8 cellular contexts compared by ENCODE assay signal in genomic region chr20:34364013-34364382, GRCh38. TPM values are rescaled to one million over a fixed set of nuclear protein-coding genes. Genes with fewer than 3 reads are reported as not detected.
DNase-seq lines count a peak whose midpoint lies in the region; ATAC-seq, FAIRE-seq and TF ChIP-seq lines count a peak whose summit lies in the region.

No MANE protein-coding gene starts in this region.

- peak in 1 of 3 donors; percentile 21 for DNase-seq in CD4-positive, CD25-positive, alpha-beta regulatory T cell
- DNase-seq in GM12878 (ENCODE audit: low read depth, low spot score) (no peak), suprapubic skin (ENCODE audit: low spot score in 2 of 2) (no peak), GM03348 (ENCODE audit: low spot score) (no peak)

- peaks cover 14 to 61% (median 41%) of the 10 kb centered on the region in 4 donors for H3K4me1 Mint-ChIP-seq in CD4-positive, CD25-positive, alpha-beta regulatory T cell

- no peaks in the 10 kb centered on the region for H3K9me3 Mint-ChIP-seq in CD4-positive, CD25-positive, alpha-beta regulatory T cell

- ATAC-seq in CD4-positive, CD25-positive, alpha-beta regulatory T cell (ENCODE audit: low read depth in 2 of 2), result no peak
- no peak for ATAC-seq in GM12878
- no peak for ATAC-seq in GM19035 (IDR thresholded peaks at IDR 0.05; ENCODE audit: unreplicated experiment)
- ATAC-seq in HG02885 (IDR thresholded peaks at IDR 0.05; ENCODE audit: poor library complexity, unreplicated experiment), result no peak

- H3K27me3 ChIP-seq in CD4-positive, CD25-positive, alpha-beta regulatory T cell (ENCODE audit: control insufficient read depth, insufficient read depth, low read length), result no peaks in the 10 kb centered on the region
- H3K27me3 ChIP-seq in Loucy (ENCODE audit: insufficient read depth, low read length, poor library complexity, severe bottlenecking), result no peaks in the 10 kb centered on the region
- no peaks in the 10 kb centered on the region for H3K27me3 ChIP-seq in GM12878 (replicated peaks in 1 of 2; ENCODE audit: control insufficient read depth in 2 of 2, insufficient read depth in 2 of 2, low read length in 1 of 2)
- no peaks in the 10 kb centered on the region for H3K27me3 ChIP-seq in layer of hippocampus (ENCODE audit: control insufficient read depth, insufficient read depth, low read length)
- no peaks in the 10 kb centered on the region for H3K27me3 ChIP-seq in suprapubic skin

- H3K9ac ChIP-seq in Loucy (ENCODE audit: low read depth, low read length, poor library complexity, severe bottlenecking) (peak overlapping the region; percentile 93), GM12878 (ENCODE audit: control insufficient read depth, insufficient read depth, low read length) (peak overlapping the region; percentile 74)

- in situ Hi-C loops in GM12878 (cut with MboI), result no loop called here

- BruUV-seq in GM12878 (replicated peaks; lab: Mats Ljungman, UMichigan), result no TSS peak

- no peaks in the 10 kb centered on the region for H3K9me3 ChIP-seq in CD4-positive, CD25-positive, alpha-beta regulatory T cell (ENCODE audit: control insufficient read depth in 2 of 2, low read length in 2 of 2)
- H3K9me3 ChIP-seq in Loucy (ENCODE audit: insufficient read depth, low read depth, low read length) (no peaks in the 10 kb centered on the region), GM12878 (replicated peaks; ENCODE audit: control insufficient read depth, insufficient read depth, low read length) (no peaks in the 10 kb centered on the region), suprapubic skin (no peaks in the 10 kb centered on the region)

- TF ChIP-seq POLR2A in GM12878 (IDR thresholded peaks at IDR 0.05; ENCODE audit: low read depth, low read length), result no peak
- TF ChIP-seq POLR2A in suprapubic skin (IDR thresholded peaks at IDR 0.05), result no peak

- TF ChIP-seq EP300 in GM12878 (IDR thresholded peaks at IDR 0.05; ENCODE audit: borderline replicate concordance in 1 of 2, control insufficient read depth in 1 of 2, low read depth in 2 of 2, low read length in 2 of 2), result no peak
- no peak for TF ChIP-seq EP300 in suprapubic skin (IDR thresholded peaks at IDR 0.05)

- WGBS in GM12878 (ENCODE audit: insufficient coverage, insufficient replicate concordance, low lambda C conversion rate, missing lambda C conversion rate), result 68% methylated on average over 12 of the region's 12 CpGs
- WGBS in suprapubic skin, result 2% methylated on average over 12 of the region's 12 CpGs

- H3K79me2 ChIP-seq in Loucy (ENCODE audit: insufficient read depth, low read length), result peaks cover 59% of the 10 kb centered on the region
- peaks cover 42% of the 10 kb centered on the region for H3K79me2 ChIP-seq in GM12878 (ENCODE audit: control insufficient read depth, insufficient read depth, low read length)

- peak overlapping the region; percentile 82 for H3K4me2 ChIP-seq in Loucy (ENCODE audit: low read depth, low read length, poor library complexity, severe bottlenecking)
- peak overlapping the region; percentile 85 for H3K4me2 ChIP-seq in GM12878 (ENCODE audit: control insufficient read depth, insufficient read depth)

- SMC1A ChIA-PET in GM12878 (lab: Charles Lee; ENCODE audit: uncharacterized antibody, unreplicated experiment), result interaction anchor here (0.6 kb wide), 1 partner anchor 339 kb away, joined by 3 read pairs; no protein-coding TSS in a partner anchor

- POLR2A ChIA-PET in GM12878 (lab: Charles Lee), result interaction anchor here (0.7 to 3.7 kb wide), 5 partner anchors 13 to 280 kb away, joined by 3 to 30 read pairs (median 4); no protein-coding TSS in a partner anchor

- H3K4me1 ChIP-seq in CD4-positive, CD25-positive, alpha-beta regulatory T cell (ENCODE audit: control insufficient read depth, insufficient read depth, low read length, poor library complexity, severe bottlenecking), result peaks cover 43% of the 10 kb centered on the region
- H3K4me1 ChIP-seq in Loucy (ENCODE audit: insufficient read depth, low read length, poor library complexity, severe bottlenecking) (peaks cover 44% of the 10 kb centered on the region), GM12878 (ENCODE audit: control insufficient read depth, insufficient read depth, low read length) (peaks cover 20% of the 10 kb centered on the region), suprapubic skin (peaks cover 39% of the 10 kb centered on the region)

- peak overlapping the region; percentile 80 for H3K27ac ChIP-seq in CD4-positive, CD25-positive, alpha-beta regulatory T cell (ENCODE audit: insufficient read depth, low read length, poor library complexity, severe bottlenecking)
- H3K27ac ChIP-seq in GM12878 (ENCODE audit: control insufficient read depth, insufficient read depth), result peak overlapping the region; percentile 70
- H3K27ac ChIP-seq in layer of hippocampus (ENCODE audit: low read depth, low read length), result peak overlapping the region; percentile 83
- H3K27ac ChIP-seq in suprapubic skin, result peak overlapping the region; percentile 95

- H3K36me3 ChIP-seq in CD4-positive, CD25-positive, alpha-beta regulatory T cell (ENCODE audit: control insufficient read depth, insufficient read depth, low read length), result no peaks in the 10 kb centered on the region
- no peaks in the 10 kb centered on the region for H3K36me3 ChIP-seq in Loucy (ENCODE audit: insufficient read depth, low read length)
- no peaks in the 10 kb centered on the region for H3K36me3 ChIP-seq in GM12878 (ENCODE audit: control insufficient read depth in 2 of 2, insufficient read depth in 2 of 2, low read length in 1 of 2)
- no peaks in the 10 kb centered on the region for H3K36me3 ChIP-seq in suprapubic skin

- no peaks in the 10 kb centered on the region for H3K27me3 Mint-ChIP-seq in CD4-positive, CD25-positive, alpha-beta regulatory T cell

- FAIRE-seq in GM12878 (lab: Jason Lieb, UNC), result no peak

- peaks cover 9% of the 10 kb centered on the region for H3K36me3 Mint-ChIP-seq in CD4-positive, CD25-positive, alpha-beta regulatory T cell

- no peaks in the 10 kb centered on the region for H3K9me2 ChIP-seq in Loucy (replicated peaks; ENCODE audit: low read depth, low read length)

- peak overlapping the region; percentile 85 for H3K4me3 ChIP-seq in CD4-positive, CD25-positive, alpha-beta regulatory T cell (ENCODE audit: low read depth, low read length)
- H3K4me3 ChIP-seq in Loucy (ENCODE audit: low read length, poor library complexity, severe bottlenecking) (peak overlapping the region; percentile 94), GM12878 (peak overlapping the region; percentile 99), suprapubic skin (peak overlapping the region; percentile 96)

- H3K27ac Mint-ChIP-seq in CD4-positive, CD25-positive, alpha-beta regulatory T cell, result peak overlapping the region; percentile 20 to 99 (median 81)

- no peaks in the 10 kb centered on the region for H3F3A ChIP-seq in Loucy (ENCODE audit: low read depth)

- TF ChIP-seq CTCF in Loucy (conservative IDR thresholded peaks at IDR 0.05; ENCODE audit: low read length), result no peak
- TF ChIP-seq CTCF in GM12878 (IDR thresholded peaks at IDR 0.05 in 2 of 3, conservative IDR thresholded peaks at IDR 0.05 in 1 of 3; ENCODE audit: control insufficient read depth in 2 of 3, extremely low read depth in 1 of 3, insufficient read depth in 1 of 3, low read depth in 3 of 3, low read length in 3 of 3), result no peak
- TF ChIP-seq CTCF in suprapubic skin (IDR thresholded peaks at IDR 0.05), result no peak

- TF ChIP-seq RAD21 in GM12878 (IDR thresholded peaks at IDR 0.05; ENCODE audit: insufficient read depth, low read depth, low read length), result no peak

- CTCF ChIA-PET in GM12878 (lab: Yijun Ruan, JAX), result interaction anchor here (1.9 to 3.2 kb wide), 3 partner anchors 27 to 151 kb away, joined by 4 to 24 read pairs (median 15); no protein-coding TSS in a partner anchor

- H3K4me3 Mint-ChIP-seq in CD4-positive, CD25-positive, alpha-beta regulatory T cell, result peak overlapping the region; percentile 88 to 97 (median 92)

- RAD21 ChIA-PET in GM12878 (lab: Charles Lee; ENCODE audit: unreplicated experiment), result interaction anchor here (0.7 to 1.9 kb wide), 5 partner anchors 26 to 152 kb away, joined by 3 to 21 read pairs (median 11); partner anchors contain the start of gene DYNLRB1

- intact Hi-C loops in GM12878 (cut with micrococcal nuclease; ENCODE audit: unreplicated experiment), result no loop called here

- peak overlapping the region; percentile 99; the same call in 1 of the 2 replicates for H2AFZ ChIP-seq in Loucy (ENCODE audit: low read length)
- H2AFZ ChIP-seq in GM12878 (ENCODE audit: control insufficient read depth, low read depth, low read length), result no peak overlapping the region

- H4K20me1 ChIP-seq in Loucy (ENCODE audit: insufficient read depth, low read length, poor library complexity, severe bottlenecking) (peaks cover 48% of the 10 kb centered on the region), GM12878 (ENCODE audit: control insufficient read depth, insufficient read depth) (no peaks in the 10 kb centered on the region)

TF ChIP-seq in GM12878, 131 proteins besides CTCF, POLR2A, EP300 and RAD21:
- TF ChIP-seq CREB1 (IDR thresholded peaks at IDR 0.05; ENCODE audit: low read depth) (peak; percentile 41; the same call in 1 of the 2 replicates), CREM (IDR thresholded peaks at IDR 0.05; ENCODE audit: low read depth) (peak; percentile 45; the same call in 1 of the 2 replicates), ZNF217 (IDR thresholded peaks at IDR 0.05) (no peak)

RNA-seq across cellular contexts. Expression of gene ITCH, which starts 0.9 kb away (rescaled TPM):
- 58.1 TPM for total RNA-seq in CD4-positive, CD25-positive, alpha-beta regulatory T cell
- polyA plus RNA-seq in CD4-positive, CD25-positive, alpha-beta regulatory T cell, result 10 to 100 TPM; 12.4 to 26.8 (median 14.7) TPM
- total RNA-seq in GM12878 (2013; cell fraction: nucleolus; rRNA removed), result 80.0 and 100 TPM in 2 replicates
- total RNA-seq in GM12878 (2014; rRNA removed) (27.0 and 31.6 TPM in 2 replicates), GM12878 (2014; rRNA removed; fragmentation: Illumina TruSeq; extraction: Trizol) (42.7 and 46.1 TPM in 2 replicates), GM12878 (2021) (35.1 and 35.7 TPM in 2 replicates), suprapubic skin (10 to 100 TPM; 37.4 to 48.4 (median 43.4) TPM)
- 10.0 TPM for polyA plus RNA-seq in GM12878 (2011; ENCODE audit: low read depth)
- polyA plus RNA-seq in GM12878 (2011; rRNA removed) (14.1 and 20.4 TPM in 2 replicates), GM12878 (2014; fragmentation: Illumina TruSeq; extraction: Trizol) (27.7 and 32.8 TPM in 2 replicates), GM12878 (2014; fragmentation: Nextera tagmentation; extraction: Ambion mirVana) (1 to 10 TPM; 7.5 to 8.2 TPM), GM12878 (2014; rRNA removed) (11.9 and 15.7 TPM in 2 replicates), GM12878 (2016; fragmentation: Nextera tagmentation; extraction: Ambion mirVana) (10 to 100 TPM; 18.6 to 24.4 TPM)
- 5.6 and 8.3 TPM in 2 replicates for polyA plus RNA-seq in GM12878 (2011; cell fraction: cytosol; rRNA removed)
- polyA plus RNA-seq in GM12878 (2011; cell fraction: nucleus; rRNA removed), result 6.8 and 9.4 TPM in 2 replicates
- polyA plus RNA-seq in GM12878 (2012), result 12.9 and 15.3 TPM in 2 replicates
- polyA minus RNA-seq in GM12878 (2011; rRNA and poly(A)+ RNA removed), result 14.8 and 33.3 TPM in 2 replicates
- 11.1 and 12.4 TPM in 2 replicates for polyA minus RNA-seq in GM12878 (2011; cell fraction: cytosol; rRNA and poly(A)+ RNA removed)
- 9.2 and 29.9 TPM in 2 replicates for polyA minus RNA-seq in GM12878 (2011; cell fraction: nucleus; rRNA and poly(A)+ RNA removed)
